ENCODE assay signal across 8 cellular contexts in the genomic region with DNA sequence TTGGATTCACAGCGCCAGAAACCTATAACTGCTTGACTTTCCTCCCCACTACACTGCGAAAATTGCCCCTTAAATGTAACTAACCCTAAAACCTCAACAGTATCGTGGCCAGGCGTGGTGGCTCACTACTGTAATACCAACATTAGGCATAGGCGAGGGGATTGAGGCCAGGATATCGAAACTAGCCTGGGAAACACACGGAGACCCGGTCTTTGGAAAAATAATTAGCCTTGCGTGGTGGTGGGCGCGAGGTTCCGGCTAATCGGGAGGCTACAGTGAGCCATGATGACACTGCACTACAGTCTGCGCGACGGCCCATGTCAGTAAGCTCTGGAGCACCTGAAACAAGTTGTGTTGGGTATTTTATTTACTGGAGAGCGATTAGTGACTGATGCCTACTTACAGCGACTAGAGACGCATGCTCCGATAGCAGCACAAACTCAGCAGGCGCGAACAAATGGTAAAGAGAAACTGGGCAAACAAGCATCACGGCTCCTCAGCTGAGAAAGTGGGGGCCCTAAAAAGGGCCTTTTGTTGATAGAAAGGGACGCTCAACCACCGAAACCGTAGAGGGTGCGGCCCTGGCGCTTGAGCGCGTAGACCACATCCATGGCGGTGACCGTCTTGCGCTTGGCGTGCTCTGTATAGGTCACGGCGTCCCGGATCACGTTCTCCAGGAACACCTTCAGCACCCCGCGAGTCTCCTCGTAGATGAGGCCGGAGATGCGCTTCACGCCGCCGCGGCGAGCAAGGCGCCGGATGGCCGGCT.
DNase-seq lines count a peak whose midpoint lies in the region; ATAC-seq and TF ChIP-seq lines count a peak whose summit lies in the region.
"Not testable (repeated sequence)": the region's sequence is repeated elsewhere in the genome, so short reads cannot be mapped to it uniquely, and the experiment has no call there.

No MANE protein-coding gene starts in this region.

- not testable (repeated sequence) for H3K27me3 ChIP-seq in mononuclear cell (ENCODE audit: insufficient read depth, low read length)

- H3K9me3 ChIP-seq in mononuclear cell (ENCODE audit: low read depth, low read length) = not testable (repeated sequence)

- peak overlapping the region; percentile 42 for H3K4me3 ChIP-seq in mononuclear cell (ENCODE audit: low read length)

- peaks cover 28% of the 10 kb centered on the region for H3K4me1 ChIP-seq in mononuclear cell (ENCODE audit: insufficient read depth, low read length)

- peak; percentile 99 for TF ChIP-seq POLR2A in erythroblast (IDR thresholded peaks at IDR 0.05; ENCODE audit: low read length)

- DNase-seq in GDM1 (lab: John Stamatoyannopoulos, UW) (peak; percentile 54), OCI-M2 (lab: John Stamatoyannopoulos, UW; ENCODE audit: unreplicated experiment) (peak; percentile 76), erythroblast (lab: John Stamatoyannopoulos, UW) (peak; percentile 85 to 88), superior temporal gyrus (ENCODE audit: extremely low spot score) (peak; percentile 47)
- DNase-seq in activated T-cell treated with anti-CD3 and anti-CD28 coated beads, Interleukin-2, amount 50 U/mL, for 48 hours = peak; percentile 69 to 70

- ATAC-seq in GM21528 (IDR thresholded peaks at IDR 0.05; ENCODE audit: low FRiP score, unreplicated experiment) = peak; percentile 77
- peak; percentile 61 for ATAC-seq in HG03520 (IDR thresholded peaks at IDR 0.05; ENCODE audit: unreplicated experiment)

Comparison
In these comparisons a context has a peak if more than half of its experiments do, and no peak if none do; other contexts are left out.
1. Peak in every context shown above with its lines: DNase-seq, ATAC-seq and H3K4me3 ChIP-seq.